21 cellular contexts compared by ENCODE assay signal in genomic region chr1:59404725-59405124, GRCh38.
"Had no signal": no experiment of that assay in that cellular context is flagged by ENCODE, and none has a peak within 500 bp of the region (broad histone marks: within the 10 kb centered on the region; RNA-seq: fewer than 3 reads in every experiment).

No MANE protein-coding gene starts in this region.

- H3K4me1 ChIP-seq: uterus had no signal

- H3K27me3 ChIP-seq: foreskin keratinocyte, tibial artery, uterus had no signal

- DNase-seq: activated CD4-positive, alpha-beta memory T cell treated with anti-CD3 and anti-CD28 coated beads, Interleukin-2, amount 10 ng/mL, durations not matched to agents 7 days and 5 days; activated CD4-positive, alpha-beta T cell treated with anti-CD3 and anti-CD28 coated beads for 36 hours; activated CD8-positive, alpha-beta memory T cell treated with anti-CD3 and anti-CD28 coated beads, Interleukin-2, amount 10 ng/mL, durations not matched to agents 7 days and 5 days; activated naive CD8-positive, alpha-beta T cell treated with anti-CD3 and anti-CD28 coated beads, Interleukin-2, amount 10 ng/mL, durations not matched to agents 7 days and 5 days; amygdala; dermis blood vessel endothelial cell; foreskin keratinocyte; hypothalamus; islet precursor cell; left colon; lower lobe of right lung; occipital lobe; stimulated activated CD4-positive, alpha-beta T cell treated with anti-CD3 and anti-CD28 coated beads, Interleukin-12 subunit alpha, Interleukin-12 subunit beta, amount 100 ng/mL, for 4 hours; stimulated activated CD4-positive, alpha-beta T cell treated with anti-CD3 and anti-CD28 coated beads, Interleukin-1b, Interleukin-23, amount 100 ng/mL, for 48 hours; stimulated activated naive CD8-positive, alpha-beta T cell treated with anti-CD3 and anti-CD28 coated beads, Interleukin-15, Interleukin-2, amounts not matched to agents 100 U/mL and 50 U/mL, for 24 hours; substantia nigra; T-helper 2 cell; tibial artery; uterus had no signal

- H3K4me3 ChIP-seq: lower lobe of right lung, tibial artery, uterus had no signal

- H3K4me1 Mint-ChIP-seq: activated CD4-positive, alpha-beta memory T cell treated with anti-CD3 and anti-CD28 coated beads, Interleukin-2, amount 10 ng/mL, durations not matched to agents 7 days and 5 days had no signal

- H3K36me3 Mint-ChIP-seq: natural killer cell treated with Interleukin-12 subunit alpha and Interleukin-12 subunit beta and Interleukin-15 and Interleukin-18, amount 100 ng/mL, for 72 hours had no signal

- H3K4me3 Mint-ChIP-seq: activated CD4-positive, alpha-beta memory T cell treated with anti-CD3 and anti-CD28 coated beads, Interleukin-2, amount 10 ng/mL, durations not matched to agents 7 days and 5 days; activated CD4-positive, alpha-beta T cell treated with anti-CD3 and anti-CD28 coated beads for 36 hours; activated CD8-positive, alpha-beta memory T cell treated with anti-CD3 and anti-CD28 coated beads, Interleukin-2, amount 10 ng/mL, durations not matched to agents 7 days and 5 days; activated naive CD8-positive, alpha-beta T cell treated with anti-CD3 and anti-CD28 coated beads, Interleukin-2, amount 10 ng/mL, durations not matched to agents 7 days and 5 days; natural killer cell treated with Interleukin-12 subunit alpha and Interleukin-12 subunit beta and Interleukin-15 and Interleukin-18, amount 100 ng/mL, for 72 hours; WTC11 had no signal

- ATAC-seq: activated CD4-positive, alpha-beta T cell treated with anti-CD3 and anti-CD28 coated beads for 36 hours; activated CD8-positive, alpha-beta memory T cell treated with anti-CD3 and anti-CD28 coated beads, Interleukin-2, amount 10 ng/mL, durations not matched to agents 7 days and 5 days; foreskin keratinocyte; left colon; lower lobe of right lung; natural killer cell treated with Interleukin-12 subunit alpha and Interleukin-12 subunit beta and Interleukin-15 and Interleukin-18, amount 100 ng/mL, for 72 hours; stimulated activated naive CD8-positive, alpha-beta T cell treated with anti-CD3 and anti-CD28 coated beads, Interleukin-15, Interleukin-2, amounts not matched to agents 100 U/mL and 50 U/mL, for 24 hours; WTC11 had no signal

- H3K27ac Mint-ChIP-seq: activated CD4-positive, alpha-beta memory T cell treated with anti-CD3 and anti-CD28 coated beads, Interleukin-2, amount 10 ng/mL, durations not matched to agents 7 days and 5 days; activated CD4-positive, alpha-beta T cell treated with anti-CD3 and anti-CD28 coated beads for 36 hours; activated CD8-positive, alpha-beta memory T cell treated with anti-CD3 and anti-CD28 coated beads, Interleukin-2, amount 10 ng/mL, durations not matched to agents 7 days and 5 days; activated naive CD8-positive, alpha-beta T cell treated with anti-CD3 and anti-CD28 coated beads, Interleukin-2, amount 10 ng/mL, durations not matched to agents 7 days and 5 days; WTC11 had no signal

- H3K9me3 Mint-ChIP-seq: activated CD4-positive, alpha-beta memory T cell treated with anti-CD3 and anti-CD28 coated beads, Interleukin-2, amount 10 ng/mL, durations not matched to agents 7 days and 5 days; natural killer cell treated with Interleukin-12 subunit alpha and Interleukin-12 subunit beta and Interleukin-15 and Interleukin-18, amount 100 ng/mL, for 72 hours had no signal

- H3K36me3 ChIP-seq: lower lobe of right lung, tibial artery, uterus had no signal

- H3K27ac ChIP-seq: foreskin keratinocyte, lower lobe of right lung, tibial artery had no signal

- H3K27me3 Mint-ChIP-seq: activated CD4-positive, alpha-beta memory T cell treated with anti-CD3 and anti-CD28 coated beads, Interleukin-2, amount 10 ng/mL, durations not matched to agents 7 days and 5 days; activated CD4-positive, alpha-beta T cell treated with anti-CD3 and anti-CD28 coated beads for 36 hours; activated CD8-positive, alpha-beta memory T cell treated with anti-CD3 and anti-CD28 coated beads, Interleukin-2, amount 10 ng/mL, durations not matched to agents 7 days and 5 days; activated naive CD8-positive, alpha-beta T cell treated with anti-CD3 and anti-CD28 coated beads, Interleukin-2, amount 10 ng/mL, durations not matched to agents 7 days and 5 days; natural killer cell treated with Interleukin-12 subunit alpha and Interleukin-12 subunit beta and Interleukin-15 and Interleukin-18, amount 100 ng/mL, for 72 hours had no signal

- H3K9me3 ChIP-seq: lower lobe of right lung, tibial artery had no signal
